In the genomic region with DNA sequence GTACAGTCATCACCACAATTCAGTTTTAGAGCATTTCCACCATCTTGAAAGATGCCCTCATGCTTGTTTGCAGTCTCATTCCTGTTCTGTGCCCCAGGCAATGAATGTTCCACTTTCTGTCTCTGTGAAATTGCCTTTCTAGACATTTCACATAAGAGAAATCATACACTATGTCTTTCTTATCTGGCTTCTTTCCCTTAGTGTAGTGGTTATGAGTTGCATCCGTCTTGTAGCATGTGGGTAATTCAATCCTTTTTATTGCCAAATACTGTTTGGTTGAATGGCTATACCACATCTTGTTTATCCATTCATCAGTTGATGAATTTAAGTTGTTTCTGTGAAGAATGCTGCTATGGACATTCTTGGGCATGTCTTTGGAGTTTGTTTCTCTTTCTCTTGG, we compare ENCODE assay signal across 20 cellular contexts.
DNase-seq lines count a peak whose midpoint lies in the region; FAIRE-seq and TF ChIP-seq lines count a peak whose summit lies in the region.
"Had no signal": no experiment of that assay in that cellular context is flagged by ENCODE, and none has a peak within 500 bp of the region (broad histone marks: within the 10 kb centered on the region; RNA-seq: fewer than 3 reads in every experiment).

No MANE protein-coding gene starts in this region.

- H2AFZ ChIP-seq in keratinocyte (ENCODE audit: control insufficient read depth, low read length): no peak overlapping the region

- H3K9me3 ChIP-seq in keratinocyte (ENCODE audit: control insufficient read depth, low read depth, low read length): no peaks in the 10 kb centered on the region
- H3K9me3 ChIP-seq: esophagus muscularis mucosa, left ventricle myocardium inferior, SJSA1 had no signal

- dilution Hi-C loops in keratinocyte (cut with MboI; ENCODE audit: extremely low pct_ligation_motif_present, low sequenced_read_pairs): no loop called here

- peaks cover 13% of the 10 kb centered on the region for H3K9me1 ChIP-seq in keratinocyte (ENCODE audit: control insufficient read depth, extremely low read depth, insufficient read depth, low read length)

- TF ChIP-seq CTCF in AG09319 (IDR thresholded peaks at IDR 0.05; ENCODE audit: low read depth, low read length) (no peak), choroid plexus epithelial cell (conservative IDR thresholded peaks at IDR 0.05; ENCODE audit: low read depth, low read length) (no peak), keratinocyte (optimal IDR thresholded peaks at IDR 0.05 in 1 of 3, IDR thresholded peaks at IDR 0.05 in 1 of 3, conservative IDR thresholded peaks at IDR 0.05 in 1 of 3; ENCODE audit: extremely low read depth in 1 of 3, insufficient read depth in 2 of 3, low read length in 3 of 3) (no peak)

- H3K4me3 ChIP-seq in choroid plexus epithelial cell (ENCODE audit: low read depth, low read length) (no peak overlapping the region), keratinocyte (ENCODE audit: control insufficient read depth in 2 of 3, extremely low read depth in 1 of 3, insufficient read depth in 2 of 3, low read depth in 1 of 3, low read length in 3 of 3) (no peak overlapping the region), H7 (ENCODE audit: insufficient read depth, low read depth, low read length) (no peak overlapping the region)
- H3K4me3 ChIP-seq: coronary artery, esophagus muscularis mucosa, left ventricle myocardium inferior, SJSA1 had no signal

- H3K4me2 ChIP-seq in keratinocyte (ENCODE audit: control insufficient read depth, extremely low read depth, insufficient read depth, low read depth, low read length): no peak overlapping the region

- H3K36me3 ChIP-seq in keratinocyte (ENCODE audit: control insufficient read depth in 2 of 2, extremely low read depth in 1 of 2, insufficient read depth in 2 of 2, low read length in 2 of 2) (peaks cover 10% of the 10 kb centered on the region in 2 experiments), H7 (replicated peaks; ENCODE audit: control insufficient read depth, insufficient read depth, low read length) (no peaks in the 10 kb centered on the region)
- H3K36me3 ChIP-seq: left ventricle myocardium inferior had no signal

- FAIRE-seq in keratinocyte (lab: Jason Lieb, UNC): peak; percentile 29
- FAIRE-seq: G401.6 had no signal

- peaks cover 52% of the 10 kb centered on the region for H3K79me2 ChIP-seq in keratinocyte (ENCODE audit: control insufficient read depth, insufficient read depth, low read length)

- H3K27me3 ChIP-seq in keratinocyte (ENCODE audit: control insufficient read depth, extremely low read depth, insufficient read depth, low read length) (no peaks in the 10 kb centered on the region), H7 (ENCODE audit: control insufficient read depth, insufficient read depth, low read length) (no peaks in the 10 kb centered on the region)
- H3K27me3 ChIP-seq: esophagus muscularis mucosa, SJSA1 had no signal

- peak overlapping the region; percentile 33 for H3K27ac ChIP-seq in keratinocyte (ENCODE audit: control insufficient read depth, insufficient read depth, low read length)
- H3K27ac ChIP-seq: coronary artery, left ventricle myocardium inferior had no signal

- peaks cover 30% of the 10 kb centered on the region for H3K4me1 ChIP-seq in keratinocyte (ENCODE audit: control insufficient read depth, extremely low read depth, insufficient read depth, low read length)

- H3K9ac ChIP-seq in keratinocyte (ENCODE audit: control insufficient read depth, extremely low read depth, insufficient read depth, low read length): no peak overlapping the region

- H4K20me1 ChIP-seq in keratinocyte (ENCODE audit: control insufficient read depth, extremely low read depth, insufficient read depth, low read length): peaks cover 13% of the 10 kb centered on the region

- DNase-seq in AG09319 (ENCODE audit: extremely low read depth, low read depth): peak; percentile 84
- peak; percentile 15 for DNase-seq in NCI-H226
- peak; percentile 81 for DNase-seq in choroid plexus epithelial cell (ENCODE audit: low read depth)
- DNase-seq in keratinocyte (ENCODE audit: low read depth, low spot score): peak; percentile 40
- DNase-seq in H7: no peak
- no peak for DNase-seq in stimulated activated CD8-positive, alpha-beta memory T cell treated with anti-CD3 and anti-CD28 coated beads, Interleukin-4, amount 100 ng/mL, for 48 hours
- DNase-seq in NK-92 treated with Interleukin-12 subunit alpha and Interleukin-12 subunit beta, amount 100 ng/mL, for 24 hours (lab: John Stamatoyannopoulos, UW): no peak
- DNase-seq in NCI-H1436 (lab: John Stamatoyannopoulos, UW): no peak
- DNase-seq: activated CD4-positive, alpha-beta memory T cell treated with anti-CD3 and anti-CD28 coated beads for 36 hours; activated T-cell treated with anti-CD3 and anti-CD28 coated beads, Interleukin-2, amount 50 U/mL, for 72 hours; amniotic stem cell; COR-L47; left ventricle myocardium inferior; NCI-H1417; NCI-H446; stimulated activated naive B cell treated with anti-CD40 and anti-IgM and Interleukin-4, amounts not matched to agents 10 μg/mL and 1 μg/mL and 100 μg/mL, for 72 hours had no signal

Comparison
In these comparisons a context has a peak if more than half of its experiments do, and no peak if none do; other contexts are left out.
1. DNase-seq: peak in AG09319 (single experiment), NCI-H226 (single experiment), choroid plexus epithelial cell (single experiment) and keratinocyte (single experiment); none in H7 (single experiment), stimulated activated CD8-positive, alpha-beta memory T cell treated with anti-CD3 and anti-CD28 coated beads, Interleukin-4, amount 100 ng/mL, for 48 hours (single experiment), NK-92 treated with Interleukin-12 subunit alpha and Interleukin-12 subunit beta, amount 100 ng/mL, for 24 hours (single experiment) and NCI-H1436 (single experiment).